Comparison of ENCODE assay signal across 8 cellular contexts in genomic region chr9:91948423-91949292, GRCh38.
A peak's percentile ranks its signal among the peaks of the same experiment; 100 is the strongest.
DNase-seq lines count a peak whose midpoint lies in the region; ATAC-seq and TF ChIP-seq lines count a peak whose summit lies in the region.

No MANE protein-coding gene starts in this region.

- H3K4me3 ChIP-seq in astrocyte of the cerebellum (ENCODE audit: low read depth, low read length), result peak overlapping the region; percentile 49
- H3K4me3 ChIP-seq in iPS-15b (ENCODE audit: low read depth, low read length), result peak overlapping the region; percentile 86

- H3K27me3 ChIP-seq in iPS-15b (ENCODE audit: control insufficient read depth, insufficient read depth, low read length), result peaks cover 39% of the 10 kb centered on the region

- peak; percentile 80 for DNase-seq in EL
- peak; percentile 62 for DNase-seq in NCI-H2171 treated with DMSO at 0.1 percent for 48 hours (lab: John Stamatoyannopoulos, UW)
- DNase-seq in astrocyte of the cerebellum (ENCODE audit: low read depth), result no peak
- DNase-seq in stimulated activated CD4-positive, alpha-beta T cell treated with anti-CD3 and anti-CD28 coated beads, Interleukin-2, amount 100 ng/mL, for 4 hours (ENCODE audit: low read depth), result peak; percentile 2
- DNase-seq in dedifferentiated amniotic fluid mesenchymal stem cell (ENCODE audit: extremely low spot score), result no peak
- DNase-seq in superior temporal gyrus (ENCODE audit: extremely low spot score), result no peak

- in situ Hi-C loops in astrocyte of the cerebellum (cut with HindIII; ENCODE audit: low sequenced_read_pairs), result no loop called here

- H3K36me3 ChIP-seq in iPS-15b (ENCODE audit: control insufficient read depth, insufficient read depth, low read length), result no peaks in the 10 kb centered on the region

- ATAC-seq in HG02678 (IDR thresholded peaks at IDR 0.05; ENCODE audit: unreplicated experiment), result no peak

- TF ChIP-seq CTCF in astrocyte of the cerebellum (IDR thresholded peaks at IDR 0.05; ENCODE audit: low read depth, low read length, missing control alignments), result peak; percentile 25

- H3K9ac ChIP-seq in iPS-15b (ENCODE audit: low read depth, low read length), result peak overlapping the region; percentile 37

- H3K4me1 ChIP-seq in iPS-15b (ENCODE audit: control insufficient read depth, insufficient read depth, low read length), result peaks cover 22% of the 10 kb centered on the region

- no peaks in the 10 kb centered on the region for H3K9me3 ChIP-seq in iPS-15b (ENCODE audit: control insufficient read depth, insufficient read depth, low read length)

Comparison
In these comparisons a context has a peak if more than half of its experiments do, and no peak if none do; other contexts are left out.
1. DNase-seq: peak in EL (single experiment), NCI-H2171 treated with DMSO at 0.1 percent for 48 hours (single experiment) and stimulated activated CD4-positive, alpha-beta T cell treated with anti-CD3 and anti-CD28 coated beads, Interleukin-2, amount 100 ng/mL, for 4 hours (single experiment); none in astrocyte of the cerebellum (single experiment), dedifferentiated amniotic fluid mesenchymal stem cell (single experiment) and superior temporal gyrus (single experiment).